1 cellular context compared by ENCODE assay signal in the genomic region with DNA sequence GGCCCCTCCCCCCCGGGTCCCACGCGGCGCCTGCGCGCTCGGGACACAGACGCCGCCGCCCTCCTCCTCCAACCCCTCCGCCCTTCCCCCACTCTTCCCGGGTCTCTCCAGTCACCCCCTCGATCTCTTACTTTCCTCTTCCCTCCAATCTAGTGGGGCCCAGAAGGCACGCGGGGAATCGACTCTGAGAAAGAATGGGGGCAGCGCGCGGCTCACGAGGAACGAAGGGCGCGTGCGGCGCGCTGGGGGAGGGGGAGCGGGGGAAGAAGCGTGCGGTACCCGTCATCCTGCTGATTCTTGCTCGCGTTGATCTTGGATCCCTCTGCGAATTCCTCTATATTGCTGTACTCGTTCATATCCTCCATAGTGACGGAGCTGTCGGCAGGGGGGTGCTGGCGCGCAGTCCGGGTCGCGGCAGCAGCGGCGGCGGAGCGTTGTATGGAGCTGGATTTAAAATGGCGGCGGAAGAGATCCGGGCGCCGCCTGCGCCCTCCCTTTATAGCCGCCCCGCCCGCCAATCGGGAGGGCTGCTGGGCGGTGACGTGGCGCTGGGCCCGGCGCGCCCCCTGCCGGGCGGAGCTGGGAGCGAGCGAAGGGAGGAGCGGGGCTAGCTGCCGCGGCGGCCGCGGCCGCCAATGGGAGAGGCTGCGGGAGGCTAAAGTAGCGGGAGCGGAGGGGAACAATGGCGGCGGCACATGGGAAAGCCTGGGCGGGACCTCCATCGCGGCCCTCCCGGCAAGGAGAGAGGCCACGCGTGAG.
TF ChIP-seq lines count a peak whose summit lies in the region.

No MANE protein-coding gene starts in this region.

TF ChIP-seq in SK-N-SH, 30 proteins besides CTCF, POLR2A, EP300 and RAD21 (continued from another document):
- no peak for TF ChIP-seq RXRA (IDR thresholded peaks at IDR 0.05; ENCODE audit: borderline replicate concordance, low read depth)
- TF ChIP-seq TCF12 (IDR thresholded peaks at IDR 0.05): no peak
- no peak for TF ChIP-seq RCOR1 (IDR thresholded peaks at IDR 0.05; ENCODE audit: low read length)
- TF ChIP-seq RFX5 (IDR thresholded peaks at IDR 0.05; ENCODE audit: low read length): peak; percentile 84
- TF ChIP-seq CHD2 (IDR thresholded peaks at IDR 0.05; ENCODE audit: low read length, partially characterized antibody): peak; percentile 93
- TF ChIP-seq GATA2 (CRISPR knock-in tag; IDR thresholded peaks at IDR 0.05): no peak
- TF ChIP-seq, protein P1, sequence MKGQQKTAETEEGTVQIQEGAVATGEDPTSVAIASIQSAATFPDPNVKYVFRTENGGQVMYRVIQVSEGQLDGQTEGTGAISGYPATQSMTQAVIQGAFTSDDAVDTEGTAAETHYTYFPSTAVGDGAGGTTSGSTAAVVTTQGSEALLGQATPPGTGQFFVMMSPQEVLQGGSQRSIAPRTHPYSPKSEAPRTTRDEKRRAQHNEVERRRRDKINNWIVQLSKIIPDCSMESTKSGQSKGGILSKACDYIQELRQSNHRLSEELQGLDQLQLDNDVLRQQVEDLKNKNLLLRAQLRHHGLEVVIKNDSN (IDR thresholded peaks at IDR 0.05; ENCODE audit: borderline replicate concordance, low read depth): no peak
- TF ChIP-seq, protein P2, sequence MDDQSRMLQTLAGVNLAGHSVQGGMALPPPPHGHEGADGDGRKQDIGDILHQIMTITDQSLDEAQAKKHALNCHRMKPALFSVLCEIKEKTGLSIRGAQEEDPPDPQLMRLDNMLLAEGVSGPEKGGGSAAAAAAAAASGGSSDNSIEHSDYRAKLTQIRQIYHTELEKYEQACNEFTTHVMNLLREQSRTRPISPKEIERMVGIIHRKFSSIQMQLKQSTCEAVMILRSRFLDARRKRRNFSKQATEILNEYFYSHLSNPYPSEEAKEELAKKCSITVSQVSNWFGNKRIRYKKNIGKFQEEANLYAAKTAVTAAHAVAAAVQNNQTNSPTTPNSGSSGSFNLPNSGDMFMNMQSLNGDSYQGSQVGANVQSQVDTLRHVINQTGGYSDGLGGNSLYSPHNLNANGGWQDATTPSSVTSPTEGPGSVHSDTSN (IDR thresholded peaks at IDR 0.05): peak; percentile 43; the same call in 1 of the 2 replicates
- TF ChIP-seq JUND (IDR thresholded peaks at IDR 0.05): no peak
- peak; percentile 40; the same call in 1 of the 2 replicates for TF ChIP-seq GABPA (IDR thresholded peaks at IDR 0.05; ENCODE audit: low read depth)
- TF ChIP-seq FOXM1 (IDR thresholded peaks at IDR 0.05; ENCODE audit: low read depth): 0 out of 2 replicates have a peak, but pooled peaks have one; percentile 4
- TF ChIP-seq, protein P3, sequence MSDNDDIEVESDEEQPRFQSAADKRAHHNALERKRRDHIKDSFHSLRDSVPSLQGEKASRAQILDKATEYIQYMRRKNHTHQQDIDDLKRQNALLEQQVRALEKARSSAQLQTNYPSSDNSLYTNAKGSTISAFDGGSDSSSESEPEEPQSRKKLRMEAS (IDR thresholded peaks at IDR 0.05; ENCODE audit: low read depth): peak; percentile 72; the same call in 1 of the 2 replicates
- peak; percentile 98 for TF ChIP-seq MXI1 (IDR thresholded peaks at IDR 0.05; ENCODE audit: low read depth, low read length)
- no peak for TF ChIP-seq MEF2A (IDR thresholded peaks at IDR 0.05; ENCODE audit: borderline replicate concordance, low read depth)
- peak; percentile 97 for TF ChIP-seq POLR2AphosphoS5 (IDR thresholded peaks at IDR 0.05; ENCODE audit: low read depth, low read length)
- peak; percentile 19; the same call in 1 of the 2 replicates for TF ChIP-seq IRF3 (IDR thresholded peaks at IDR 0.05; ENCODE audit: low read depth, low read length)
- TF ChIP-seq SIN3A (IDR thresholded peaks at IDR 0.05; ENCODE audit: borderline replicate concordance, low read depth, low read length): no peak; the same call in 1 of the 2 replicates
- TF ChIP-seq TAF1 (IDR thresholded peaks at IDR 0.05; ENCODE audit: borderline replicate concordance, low read depth, low read length): peak; percentile 93
- no peak for TF ChIP-seq NFIC (IDR thresholded peaks at IDR 0.05; ENCODE audit: borderline replicate concordance)
- TF ChIP-seq, protein P4, sequence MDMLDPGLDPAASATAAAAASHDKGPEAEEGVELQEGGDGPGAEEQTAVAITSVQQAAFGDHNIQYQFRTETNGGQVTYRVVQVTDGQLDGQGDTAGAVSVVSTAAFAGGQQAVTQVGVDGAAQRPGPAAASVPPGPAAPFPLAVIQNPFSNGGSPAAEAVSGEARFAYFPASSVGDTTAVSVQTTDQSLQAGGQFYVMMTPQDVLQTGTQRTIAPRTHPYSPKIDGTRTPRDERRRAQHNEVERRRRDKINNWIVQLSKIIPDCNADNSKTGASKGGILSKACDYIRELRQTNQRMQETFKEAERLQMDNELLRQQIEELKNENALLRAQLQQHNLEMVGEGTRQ (IDR thresholded peaks at IDR 0.05; ENCODE audit: borderline replicate concordance, low read depth, low read length): no peak
- no peak for TF ChIP-seq ZBTB33 (IDR thresholded peaks at IDR 0.05; ENCODE audit: borderline replicate concordance, low read depth)
- TF ChIP-seq ELF1 (IDR thresholded peaks at IDR 0.05): no peak
- TF ChIP-seq FOSL2 (IDR thresholded peaks at IDR 0.05; ENCODE audit: borderline replicate concordance, low read depth): peak; percentile 37; the same call in 1 of the 2 replicates
- peak; percentile 70 for TF ChIP-seq NRF1 (IDR thresholded peaks at IDR 0.05; ENCODE audit: low read depth, low read length)
- peak; percentile 13; the same call in 1 of the 2 replicates for TF ChIP-seq REST (IDR thresholded peaks at IDR 0.05; ENCODE audit: low read depth, low read length)
- 0 out of 2 replicates have a peak, but pooled peaks have one; percentile 8 for TF ChIP-seq TEAD4 (IDR thresholded peaks at IDR 0.05; ENCODE audit: borderline replicate concordance, insufficient read depth)
- peak; percentile 18; the same call in 1 of the 2 replicates for TF ChIP-seq SMC3 (IDR thresholded peaks at IDR 0.05; ENCODE audit: low read depth, low read length)
- no peak for TF ChIP-seq EZH2phosphoT487 (IDR thresholded peaks at IDR 0.05; ENCODE audit: borderline replicate concordance, low read depth)
- TF ChIP-seq YY1 (IDR thresholded peaks at IDR 0.05; ENCODE audit: low read depth): peak; percentile 91
